12 cellular contexts compared by ENCODE assay signal in the genomic region with DNA sequence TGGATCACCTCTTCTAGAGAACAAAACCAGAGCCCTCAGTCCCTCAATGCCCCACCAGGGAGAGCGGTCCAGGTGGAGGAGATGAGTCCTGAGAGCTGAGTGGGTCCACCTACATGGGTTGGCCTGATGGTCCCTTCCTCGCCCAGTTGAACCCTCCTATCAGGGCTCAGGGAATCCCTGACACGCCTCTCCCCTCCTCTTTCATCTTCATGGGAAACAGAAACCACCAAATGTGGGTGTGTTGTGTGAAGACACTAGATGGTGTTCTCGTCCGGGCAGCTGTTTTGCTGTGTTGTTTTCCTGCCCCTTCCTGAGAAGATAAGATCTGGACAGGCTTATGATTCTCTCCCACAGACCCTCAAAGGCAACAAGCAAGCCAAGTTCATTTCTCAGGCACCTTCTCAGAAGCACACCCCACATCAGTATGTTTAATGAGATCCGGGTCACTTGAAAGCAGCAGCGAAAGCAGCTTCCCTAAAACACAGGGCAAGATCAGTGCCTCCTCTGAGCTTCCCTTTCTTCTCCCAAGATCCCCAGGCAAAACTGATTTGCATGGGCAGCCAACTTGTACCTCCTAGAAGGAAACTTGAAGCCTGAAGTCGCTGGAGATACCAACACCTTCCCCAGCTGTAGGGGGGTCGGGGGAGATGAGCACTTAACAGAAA. TPM values are rescaled to one million over a fixed set of nuclear protein-coding genes. Genes with fewer than 3 reads are reported as not detected.
DNase-seq lines count a peak whose midpoint lies in the region; ATAC-seq, FAIRE-seq and TF ChIP-seq lines count a peak whose summit lies in the region.
"Had no signal": no experiment of that assay in that cellular context is flagged by ENCODE, and none has a peak within 500 bp of the region (broad histone marks: within the 10 kb centered on the region; RNA-seq: fewer than 3 reads in every experiment).

No MANE protein-coding gene starts in this region.

- H3K9me3 Mint-ChIP-seq in activated naive CD8-positive, alpha-beta T cell treated with anti-CD3 and anti-CD28 coated beads, Interleukin-2, amount 50 U/mL, for 24 hours = no peaks in the 10 kb centered on the region
- no peaks in the 10 kb centered on the region for H3K9me3 Mint-ChIP-seq in mesothelial cell of epicardium

- DNase-seq in GM12892 (ENCODE audit: insufficient read length) (no peak), EL (no peak), DMS153 (lab: John Stamatoyannopoulos, UW) (no peak), NCI-H510A (lab: John Stamatoyannopoulos, UW) (no peak), mesothelial cell of epicardium (ENCODE audit: low spot score in 2 of 2, unreplicated experiment in 2 of 2) (no peak)
- peak; percentile 31 for DNase-seq in activated naive CD8-positive, alpha-beta T cell treated with anti-CD3 and anti-CD28 coated beads, Interleukin-2, amount 50 U/mL, for 24 hours
- DNase-seq: kidney, NCI-H1436 had no signal

- no peak for TF ChIP-seq CTCF in mesothelial cell of epicardium (IDR thresholded peaks at IDR 0.05; ENCODE audit: unreplicated experiment)

- H3K36me3 Mint-ChIP-seq in activated naive CD8-positive, alpha-beta T cell treated with anti-CD3 and anti-CD28 coated beads, Interleukin-2, amount 50 U/mL, for 24 hours (ENCODE audit: low read depth) = no peaks in the 10 kb centered on the region
- H3K36me3 Mint-ChIP-seq in mesothelial cell of epicardium = no peaks in the 10 kb centered on the region

- FAIRE-seq in GM12892 (lab: Jason Lieb, UNC) = peak; percentile 100
- FAIRE-seq: colon, kidney had no signal

- peak overlapping the region; percentile 5 for H3K4me3 Mint-ChIP-seq in activated naive CD8-positive, alpha-beta T cell treated with anti-CD3 and anti-CD28 coated beads, Interleukin-2, amount 50 U/mL, for 24 hours
- no peak overlapping the region for H3K4me3 Mint-ChIP-seq in mesothelial cell of epicardium

- peak; percentile 54; the same call in 1 of the 2 replicates for TF ChIP-seq POLR2A in GM12892 (IDR thresholded peaks at IDR 0.05; ENCODE audit: low read depth, low read length)

- H3K27ac Mint-ChIP-seq in activated naive CD8-positive, alpha-beta T cell treated with anti-CD3 and anti-CD28 coated beads, Interleukin-2, amount 50 U/mL, for 24 hours = peak overlapping the region; percentile 84
- H3K27ac Mint-ChIP-seq in mesothelial cell of epicardium = no peak overlapping the region

- ATAC-seq in GM19467 (IDR thresholded peaks at IDR 0.05; ENCODE audit: unreplicated experiment) (peak; percentile 23), HG03432 (IDR thresholded peaks at IDR 0.05; ENCODE audit: unreplicated experiment) (peak; percentile 35)
- ATAC-seq in activated naive CD8-positive, alpha-beta T cell treated with anti-CD3 and anti-CD28 coated beads, Interleukin-2, amount 50 U/mL, for 24 hours = peak; percentile 26

- no peaks in the 10 kb centered on the region for H3K27me3 Mint-ChIP-seq in activated naive CD8-positive, alpha-beta T cell treated with anti-CD3 and anti-CD28 coated beads, Interleukin-2, amount 50 U/mL, for 24 hours
- peaks cover 34% of the 10 kb centered on the region for H3K27me3 Mint-ChIP-seq in mesothelial cell of epicardium (ENCODE audit: low read depth)

- H3K4me1 Mint-ChIP-seq in activated naive CD8-positive, alpha-beta T cell treated with anti-CD3 and anti-CD28 coated beads, Interleukin-2, amount 50 U/mL, for 24 hours = peaks cover 87% of the 10 kb centered on the region
- no peaks in the 10 kb centered on the region for H3K4me1 Mint-ChIP-seq in mesothelial cell of epicardium

RNA-seq across cellular contexts. Expression of a gene that starts 35.3 kb away (rescaled TPM):
- 151 TPM for polyA plus RNA-seq in GM12892 (2012; ENCODE audit: missing spikeins)
- total RNA-seq in mesothelial cell of epicardium = 0.25 TPM in 1 of 3 replicates, not detected in the others
- total RNA-seq: vagina had no signal
